1 cellular context compared by ENCODE assay signal in genomic region chr17:64777413-64778101, GRCh38.
TF ChIP-seq lines count a peak whose summit lies in the region.

No MANE protein-coding gene starts in this region.

TF ChIP-seq in HepG2, 621 proteins besides CTCF, POLR2A, EP300 and RAD21 (continued from another document):
- no peak for TF ChIP-seq ZNF687 (CRISPR knock-in tag; IDR thresholded peaks at IDR 0.05)
- no peak for TF ChIP-seq ZBTB10 (CRISPR knock-in tag; IDR thresholded peaks at IDR 0.05; ENCODE audit: borderline replicate concordance)
- TF ChIP-seq FOSL2 (CRISPR knock-in tag; IDR thresholded peaks at IDR 0.05): no peak
- TF ChIP-seq ZNF639 (CRISPR knock-in tag; conservative IDR thresholded peaks at IDR 0.05): no peak
- TF ChIP-seq JUN (CRISPR knock-in tag; IDR thresholded peaks at IDR 0.05): no peak
- TF ChIP-seq TEF (CRISPR knock-in tag; IDR thresholded peaks at IDR 0.05): 0 out of 2 replicates have a peak, but pooled peaks have one; percentile 38
- no peak for TF ChIP-seq ZFP37 (CRISPR knock-in tag; IDR thresholded peaks at IDR 0.05; ENCODE audit: borderline replicate concordance)
- no peak for TF ChIP-seq ATRX (CRISPR knock-in tag; IDR thresholded peaks at IDR 0.05; ENCODE audit: borderline replicate concordance)
- 0 out of 2 replicates have a peak, but pooled peaks have one; percentile 8 for TF ChIP-seq TARDBP (CRISPR knock-in tag; IDR thresholded peaks at IDR 0.05)
- no peak for TF ChIP-seq SP2 (CRISPR knock-in tag; IDR thresholded peaks at IDR 0.05)
- no peak for TF ChIP-seq EHMT2 (IDR thresholded peaks at IDR 0.05; ENCODE audit: borderline replicate concordance, low read depth, low read length)
- TF ChIP-seq SP140L (CRISPR knock-in tag; IDR thresholded peaks at IDR 0.05; ENCODE audit: borderline replicate concordance): no peak
- TF ChIP-seq ZBTB8A (CRISPR knock-in tag; IDR thresholded peaks at IDR 0.05; ENCODE audit: borderline replicate concordance, low read depth): no peak
- no peak; the same call in 1 of the 2 replicates for TF ChIP-seq NR2C2 (CRISPR knock-in tag; IDR thresholded peaks at IDR 0.05; ENCODE audit: borderline replicate concordance)
- TF ChIP-seq ZNF557 (CRISPR knock-in tag; IDR thresholded peaks at IDR 0.05): no peak
- no peak for TF ChIP-seq ZNF792 (CRISPR knock-in tag; IDR thresholded peaks at IDR 0.05)
- TF ChIP-seq HNF4A (CRISPR knock-in tag; IDR thresholded peaks at IDR 0.05): peak; percentile 24; the same call in 1 of the 2 replicates
- TF ChIP-seq ZNF766 (CRISPR knock-in tag; IDR thresholded peaks at IDR 0.05; ENCODE audit: borderline replicate concordance): 0 out of 2 replicates have a peak, but pooled peaks have one; percentile 0
- TF ChIP-seq ZNF558 (CRISPR knock-in tag; IDR thresholded peaks at IDR 0.05; ENCODE audit: borderline replicate concordance): no peak
- no peak for TF ChIP-seq DMTF1 (CRISPR knock-in tag; IDR thresholded peaks at IDR 0.05)
- TF ChIP-seq ZNF17 (CRISPR knock-in tag; IDR thresholded peaks at IDR 0.05): no peak
- TF ChIP-seq CENPBD1 (CRISPR knock-in tag; IDR thresholded peaks at IDR 0.05; ENCODE audit: borderline replicate concordance, low read depth): no peak
- no peak for TF ChIP-seq GABPA (IDR thresholded peaks at IDR 0.05; ENCODE audit: low read depth, low read length)
- TF ChIP-seq GABPA (CRISPR knock-in tag; IDR thresholded peaks at IDR 0.05; ENCODE audit: low read depth): 0 out of 2 replicates have a peak, but pooled peaks have one; percentile 2
- TF ChIP-seq ZNF790 (CRISPR knock-in tag; IDR thresholded peaks at IDR 0.05; ENCODE audit: borderline replicate concordance): no peak
- no peak for TF ChIP-seq KMT2B (CRISPR knock-in tag; IDR thresholded peaks at IDR 0.05)
- no peak for TF ChIP-seq NFE2L1 (CRISPR knock-in tag; IDR thresholded peaks at IDR 0.05; ENCODE audit: borderline replicate concordance)
- no peak for TF ChIP-seq ARID5B (CRISPR knock-in tag; IDR thresholded peaks at IDR 0.05)
- 0 out of 2 replicates have a peak, but pooled peaks have one; percentile 2 for TF ChIP-seq ZNF501 (CRISPR knock-in tag; IDR thresholded peaks at IDR 0.05)
- TF ChIP-seq ZNF101 (CRISPR knock-in tag; IDR thresholded peaks at IDR 0.05; ENCODE audit: borderline replicate concordance, low read depth): no peak
- TF ChIP-seq JARID2 (CRISPR knock-in tag; IDR thresholded peaks at IDR 0.05; ENCODE audit: insufficient replicate concordance): no peak
- TF ChIP-seq ZFP91 (CRISPR knock-in tag; IDR thresholded peaks at IDR 0.05; ENCODE audit: borderline replicate concordance): no peak
- TF ChIP-seq SP4 (CRISPR knock-in tag; IDR thresholded peaks at IDR 0.05): no peak
- no peak for TF ChIP-seq GLI4 (CRISPR knock-in tag; IDR thresholded peaks at IDR 0.05; ENCODE audit: borderline replicate concordance)
- TF ChIP-seq ZNF256 (CRISPR knock-in tag; conservative IDR thresholded peaks at IDR 0.05): no peak
